In the genomic region with DNA sequence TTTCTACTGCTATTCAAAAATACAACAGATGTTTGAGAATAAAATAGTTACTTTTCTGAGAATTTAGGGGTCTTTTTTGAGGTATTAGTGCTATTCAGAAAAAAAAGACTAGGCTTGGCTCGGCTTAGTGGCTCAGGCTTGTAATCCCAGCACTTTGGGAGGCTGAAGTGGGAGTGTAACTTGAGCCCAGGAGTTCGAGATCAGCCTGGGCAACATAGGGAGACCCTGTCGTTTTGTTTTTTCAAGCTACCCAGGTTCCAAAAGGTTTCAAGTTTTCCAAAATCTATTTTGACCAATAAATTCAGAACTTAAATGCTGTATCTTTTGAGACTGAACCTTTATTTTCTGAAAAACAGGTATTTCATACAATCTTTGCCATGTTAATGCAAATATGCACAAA, we compare ENCODE assay signal across 9 cellular contexts.
A peak's percentile ranks its signal among the peaks of the same experiment; 100 is the strongest.
DNase-seq lines count a peak whose midpoint lies in the region; ATAC-seq and TF ChIP-seq lines count a peak whose summit lies in the region.
"Had no signal": no experiment of that assay in that cellular context is flagged by ENCODE, and none has a peak within 500 bp of the region (broad histone marks: within the 10 kb centered on the region; RNA-seq: fewer than 3 reads in every experiment).

No MANE protein-coding gene starts in this region.

- H3K79me2 ChIP-seq in OCI-LY3 (ENCODE audit: low read length) (peaks cover 42% of the 10 kb centered on the region), parathyroid adenoma (peaks cover 11% of the 10 kb centered on the region)

- H3K4me2 ChIP-seq in OCI-LY3 (ENCODE audit: low read length) (peak overlapping the region; percentile 5), parathyroid adenoma (ENCODE audit: low read length) (no peak overlapping the region)

- peak overlapping the region; percentile 92 for H3K27ac Mint-ChIP-seq in dendritic cell treated with granulocyte-macrophage colony-stimulating factor and Interleukin-4, amounts not matched to agents 40 ng/mL and 50 ng/mL, for 4 days

- intact Hi-C loops in dendritic cell treated with granulocyte-macrophage colony-stimulating factor and Interleukin-4, amounts not matched to agents 40 ng/mL and 50 ng/mL, for 4 days (cut with micrococcal nuclease), result loop anchor here (5.0 kb wide), 1 partner anchor 263 kb away; the partner anchor contains the start of gene COQ7

- H2AFZ ChIP-seq in OCI-LY3 (ENCODE audit: low read depth, low read length), result no peak overlapping the region
- no peak overlapping the region for H2AFZ ChIP-seq in parathyroid adenoma

- peaks cover 61% of the 10 kb centered on the region for H3K36me3 Mint-ChIP-seq in dendritic cell treated with granulocyte-macrophage colony-stimulating factor and Interleukin-4, amounts not matched to agents 40 ng/mL and 50 ng/mL, for 4 days (ENCODE audit: low read depth)

- no peaks in the 10 kb centered on the region for H3K27me3 Mint-ChIP-seq in dendritic cell treated with granulocyte-macrophage colony-stimulating factor and Interleukin-4, amounts not matched to agents 40 ng/mL and 50 ng/mL, for 4 days

- H3K4me1 Mint-ChIP-seq in dendritic cell treated with granulocyte-macrophage colony-stimulating factor and Interleukin-4, amounts not matched to agents 40 ng/mL and 50 ng/mL, for 4 days (ENCODE audit: low read depth), result peaks cover 41% of the 10 kb centered on the region

- H3K4me1 ChIP-seq in OCI-LY3 (ENCODE audit: low read length) (peaks cover 26% of the 10 kb centered on the region), parathyroid adenoma (peaks cover 2% of the 10 kb centered on the region)

- H4K20me1 ChIP-seq in OCI-LY3 (ENCODE audit: insufficient read depth, low read length), result peaks cover 13% of the 10 kb centered on the region

- no peak overlapping the region for H3K9ac ChIP-seq in OCI-LY3 (ENCODE audit: low read length)
- H3K9ac ChIP-seq in parathyroid adenoma, result no peak overlapping the region

- H3K4me3 ChIP-seq in OCI-LY3 (ENCODE audit: low read length), result no peak overlapping the region
- no peak overlapping the region for H3K4me3 ChIP-seq in parathyroid adenoma (ENCODE audit: low read depth, low read length)

- TF ChIP-seq CTCF in OCI-LY3 (IDR thresholded peaks at IDR 0.05; ENCODE audit: low read depth, low read length) (no peak), parathyroid adenoma (IDR thresholded peaks at IDR 0.05) (no peak)

- H3K36me3 ChIP-seq in OCI-LY3 (replicated peaks; ENCODE audit: low read depth, low read length), result peaks cover 44% of the 10 kb centered on the region
- H3K36me3 ChIP-seq in parathyroid adenoma (ENCODE audit: control insufficient read depth, insufficient read depth, low read length), result no peaks in the 10 kb centered on the region

- DNase-seq in DMS 273 (lab: John Stamatoyannopoulos, UW; ENCODE audit: unreplicated experiment), result peak; percentile 13
- DNase-seq in DMS 273 treated with DMSO at 0.1 percent for 48 hours (lab: John Stamatoyannopoulos, UW), result no peak
- DNase-seq in hippocampal formation (lab: John Stamatoyannopoulos, UW), result no peak
- DNase-seq in DMS153 (lab: John Stamatoyannopoulos, UW), result no peak
- DNase-seq: stimulated activated CD4-positive, alpha-beta T cell treated with anti-CD3 and anti-CD28 coated beads, Interleukin-2, amount 100 ng/mL, for 48 hours had no signal

- no peaks in the 10 kb centered on the region for H3K9me3 Mint-ChIP-seq in dendritic cell treated with granulocyte-macrophage colony-stimulating factor and Interleukin-4, amounts not matched to agents 40 ng/mL and 50 ng/mL, for 4 days

- no peak overlapping the region for H3K4me3 Mint-ChIP-seq in dendritic cell treated with granulocyte-macrophage colony-stimulating factor and Interleukin-4, amounts not matched to agents 40 ng/mL and 50 ng/mL, for 4 days

- no peak for ATAC-seq in GM21526 (IDR thresholded peaks at IDR 0.05; ENCODE audit: low FRiP score, unreplicated experiment)

- no peaks in the 10 kb centered on the region for H3K9me3 ChIP-seq in OCI-LY3 (ENCODE audit: insufficient read depth, low read length)
- H3K9me3 ChIP-seq in parathyroid adenoma (ENCODE audit: control insufficient read depth, low read length), result no peaks in the 10 kb centered on the region

- H3K27ac ChIP-seq in OCI-LY3 (ENCODE audit: low read length) (peak overlapping the region; percentile 56), parathyroid adenoma (peak overlapping the region; percentile 31)

- no peaks in the 10 kb centered on the region for H3K27me3 ChIP-seq in OCI-LY3 (ENCODE audit: low read depth, low read length)
- no peaks in the 10 kb centered on the region for H3K27me3 ChIP-seq in parathyroid adenoma (ENCODE audit: control insufficient read depth, insufficient read depth, low read length)
